In the genomic region with DNA sequence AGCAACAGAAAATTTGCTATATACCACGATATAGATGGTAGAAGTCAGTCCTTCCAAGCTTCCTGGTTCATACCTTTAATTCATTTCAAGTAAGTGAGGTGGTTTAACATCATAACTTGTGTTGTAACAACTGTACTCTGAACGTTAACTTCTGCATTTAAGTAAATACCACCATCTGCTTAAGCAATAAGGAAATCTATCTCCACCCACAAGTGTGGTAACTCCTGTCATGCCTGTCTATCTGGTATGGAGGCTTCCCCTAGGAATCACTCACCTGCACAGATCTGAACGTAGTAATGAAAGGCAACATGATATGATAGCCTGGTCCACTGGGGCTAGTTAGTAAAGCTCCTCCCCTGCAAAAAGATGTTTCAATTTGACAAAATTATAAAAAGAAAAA, we compare ENCODE assay signal across 9 cellular contexts. TPM values are rescaled to one million over a fixed set of nuclear protein-coding genes. Genes with fewer than 3 reads are reported as not detected.
DNase-seq lines count a peak whose midpoint lies in the region; ATAC-seq, FAIRE-seq and TF ChIP-seq lines count a peak whose summit lies in the region.
"Had no signal": no experiment of that assay in that cellular context is flagged by ENCODE, and none has a peak within 500 bp of the region (broad histone marks: within the 10 kb centered on the region; RNA-seq: fewer than 3 reads in every experiment).

No MANE protein-coding gene starts in this region.

- no peak for TF ChIP-seq CTCF in natural killer cell (IDR thresholded peaks at IDR 0.05)
- TF ChIP-seq CTCF in sigmoid colon (IDR thresholded peaks at IDR 0.05): no peak

- intact Hi-C loops in natural killer cell (cut with micrococcal nuclease): no loop called here
- intact Hi-C loops in sigmoid colon (cut with DNase I): loop anchor here (10.0 kb wide), 1 partner anchor 339 kb away; no protein-coding TSS in a partner anchor

- peak overlapping the region; percentile 7 for H3K9ac ChIP-seq in adipocyte (ENCODE audit: low read length)

- ATAC-seq in natural killer cell (no peak), HG02938 (IDR thresholded peaks at IDR 0.05; ENCODE audit: unreplicated experiment) (no peak), GM19351 (IDR thresholded peaks at IDR 0.05; ENCODE audit: unreplicated experiment) (no peak)

- no peak overlapping the region for H3K4me3 Mint-ChIP-seq in natural killer cell

- no peaks in the 10 kb centered on the region for H3K9me3 Mint-ChIP-seq in natural killer cell

- no peaks in the 10 kb centered on the region for H3K27me3 Mint-ChIP-seq in natural killer cell (ENCODE audit: low read depth in 2 of 2)

- peak overlapping the region; percentile 67 to 92 for H3K27ac Mint-ChIP-seq in natural killer cell

- TF ChIP-seq POLR2A in GM12891 (IDR thresholded peaks at IDR 0.05; ENCODE audit: low read depth, low read length) (no peak), sigmoid colon (IDR thresholded peaks at IDR 0.05) (no peak)

- H3K27me3 ChIP-seq in adipocyte (replicated peaks; ENCODE audit: control insufficient read depth, insufficient read depth, low read length) (no peaks in the 10 kb centered on the region), sigmoid colon (no peaks in the 10 kb centered on the region)

- H3K36me3 Mint-ChIP-seq in natural killer cell: no peaks in the 10 kb centered on the region

- H3K27ac ChIP-seq in sigmoid colon: no peak overlapping the region

- peaks cover 50 to 58% of the 10 kb centered on the region in 2 donors for H3K4me1 Mint-ChIP-seq in natural killer cell

- H3K9me3 ChIP-seq in adipocyte (ENCODE audit: control insufficient read depth, low read length): no peaks in the 10 kb centered on the region
- H3K9me3 ChIP-seq in sigmoid colon: no peaks in the 10 kb centered on the region

- no peak overlapping the region for H3K4me3 ChIP-seq in adipocyte (ENCODE audit: low read length)
- no peak overlapping the region for H3K4me3 ChIP-seq in sigmoid colon

- H3K36me3 ChIP-seq in adipocyte (ENCODE audit: control insufficient read depth, insufficient read depth, low read length, severe bottlenecking) (peaks cover 8% of the 10 kb centered on the region), sigmoid colon (peaks cover 0 to 39% (median 2%) of the 10 kb centered on the region in 4 donors)

- no peak for DNase-seq in GM12891 (ENCODE audit: insufficient read length, low spot score)
- peak; percentile 72 for DNase-seq in NCI-H2171 treated with DMSO at 0.1 percent for 48 hours (lab: John Stamatoyannopoulos, UW)
- DNase-seq in adipocyte (ENCODE audit: low read depth): peak; percentile 42
- DNase-seq in natural killer cell: no peak
- DNase-seq in stimulated activated CD4-positive, alpha-beta T cell treated with anti-CD3 and anti-CD28 coated beads, Interleukin-15, amount 100 ng/mL, for 24 hours: no peak
- DNase-seq in sigmoid colon: no peak
- DNase-seq: SHP77 had no signal

- WGBS in sigmoid colon, 2 donors: 10 to 28% methylated on average over 3 of the region's 3 CpGs

- H3K4me1 ChIP-seq in adipocyte (ENCODE audit: control insufficient read depth, insufficient read depth, low read length) (peaks cover 53% of the 10 kb centered on the region), sigmoid colon (peaks cover 0 to 26% (median 23%) of the 10 kb centered on the region in 4 donors)

- FAIRE-seq in GM12891 (lab: Jason Lieb, UNC): peak; percentile 5

- TF ChIP-seq EP300 in sigmoid colon (IDR thresholded peaks at IDR 0.05): no peak

TF ChIP-seq in GM12891, 5 proteins besides CTCF, POLR2A, EP300 and RAD21:
- TF ChIP-seq POU2F2 (IDR thresholded peaks at IDR 0.05; ENCODE audit: low read depth, low read length) (no peak), POLR2AphosphoS5 (IDR thresholded peaks at IDR 0.05; ENCODE audit: low read depth, low read length) (no peak), SPI1 (IDR thresholded peaks at IDR 0.05; ENCODE audit: low read depth, low read length) (no peak), TAF1 (IDR thresholded peaks at IDR 0.05; ENCODE audit: low read depth, low read length) (no peak), PAX5 (IDR thresholded peaks at IDR 0.05; ENCODE audit: insufficient read depth, low read length, severe bottlenecking) (no peak)
TF ChIP-seq in GM12891: peak in this region for 0.

RNA-seq across cellular contexts. Expression of a gene that starts 2.3 kb away (rescaled TPM):
- polyA plus RNA-seq in GM12891 (2012; ENCODE audit: low read depth, missing spikeins): 7.9 TPM
- total RNA-seq in natural killer cell (1 to 10 TPM; 3.9 to 6.9 (median 5.1) TPM), sigmoid colon (10 to 100 TPM in 2 of 4 donors, 1 to 10 TPM in 2; 7.9 to 11.9 (median 9.7) TPM)
- 10 to 100 TPM in 2 of 3 donors, 1 to 10 TPM in 1; 7.4 to 28.4 (median 11.4) TPM for polyA plus RNA-seq in sigmoid colon

RNA-seq across cellular contexts. Expression of a gene that starts 45.9 kb away (rescaled TPM):
- polyA plus RNA-seq in GM12891 (2012; ENCODE audit: low read depth, missing spikeins): 8.6 TPM
- total RNA-seq in natural killer cell (10 to 100 TPM; 23.7 to 33.6 (median 33.3) TPM), sigmoid colon (10 to 100 TPM; 19.4 to 25.7 (median 23.7) TPM)
- 10 to 100 TPM; 12.3 to 18.6 (median 17.3) TPM for polyA plus RNA-seq in sigmoid colon

Comparison
In these comparisons a context has a peak if more than half of its experiments do, and no peak if none do; other contexts are left out.
1. DNase-seq: peak in NCI-H2171 treated with DMSO at 0.1 percent for 48 hours (single experiment) and adipocyte (single experiment); none in GM12891 (single experiment), natural killer cell (single experiment), stimulated activated CD4-positive, alpha-beta T cell treated with anti-CD3 and anti-CD28 coated beads, Interleukin-15, amount 100 ng/mL, for 24 hours (single experiment) and sigmoid colon (single experiment).